Comparison of ENCODE assay signal across 18 cellular contexts in the genomic region with DNA sequence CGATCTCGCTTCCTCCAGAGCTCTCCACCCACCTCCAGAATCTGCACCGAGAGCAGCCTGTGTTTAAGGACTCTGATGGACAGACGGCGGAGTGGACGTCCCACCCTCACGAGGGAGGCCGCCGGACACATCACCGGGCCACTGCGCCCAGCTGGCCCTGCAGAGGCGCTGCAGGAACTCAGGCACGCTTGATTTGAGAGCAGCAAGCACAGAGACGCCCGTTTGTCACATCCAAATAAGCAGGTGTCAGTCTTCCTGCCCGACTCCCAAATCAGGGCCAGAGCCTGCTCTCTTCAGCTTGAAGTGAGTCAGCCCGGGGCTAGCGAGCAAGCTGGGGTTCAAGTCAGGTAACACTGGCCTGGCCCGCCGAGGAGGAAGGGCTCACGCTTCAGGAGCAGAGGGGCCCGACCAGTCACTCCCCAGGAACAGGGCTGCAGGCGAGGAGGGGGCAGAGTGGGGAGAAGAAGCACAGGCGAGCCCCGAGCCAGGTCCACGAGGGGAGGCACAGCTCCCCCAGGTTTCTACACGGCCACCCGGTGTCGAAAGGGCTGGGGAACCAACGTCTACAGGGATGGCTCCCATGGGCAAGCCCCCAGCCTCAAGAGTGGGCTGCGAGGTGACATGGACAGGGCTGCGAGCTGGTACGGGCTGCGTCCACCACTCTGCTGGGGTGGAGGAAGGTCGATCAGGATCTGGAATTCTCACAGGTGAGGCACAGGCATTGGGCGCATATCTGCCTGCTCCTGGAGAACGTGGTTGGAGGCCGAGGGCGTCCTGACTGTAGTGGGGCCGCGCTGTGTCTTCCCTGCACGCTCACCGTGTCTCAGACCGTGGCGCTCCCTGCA.
"Had no signal": no experiment of that assay in that cellular context is flagged by ENCODE, and none has a peak within 500 bp of the region (broad histone marks: within the 10 kb centered on the region; RNA-seq: fewer than 3 reads in every experiment).

No MANE protein-coding gene starts in this region.

- H3K9me3 ChIP-seq: adrenal gland, lower lobe of right lung, neutrophil, stomach, thoracic aorta had no signal

- H3K9me3 Mint-ChIP-seq: activated T-helper 1 cell treated with anti-CD3 and anti-CD28 coated beads, Interleukin-12 subunit alpha, Interleukin-12 subunit beta, Interleukin-2, Interleukin-4 antibody, amounts not matched to agents 30 ng/mL and 10 ng/mL and 1 ng/mL, durations not matched to agents 14 hours and 24 hours and 36 hours; endodermal cell; T-cell had no signal

- DNase-seq: activated CD4-positive, alpha-beta T cell treated with anti-CD3 and anti-CD28 coated beads for 48 hours; activated CD8-positive, alpha-beta T cell treated with anti-CD3 and anti-CD28 coated beads, Interleukin-2, amount 10 ng/mL, durations not matched to agents 7 days and 5 days; activated naive CD4-positive, alpha-beta T cell treated with anti-CD3 and anti-CD28 coated beads, Interleukin-2, amount 50 U/mL, for 16 hours; endodermal cell; erythroblast; hippocampal formation; kidney glomerular epithelial cell; lower lobe of right lung; naive thymus-derived CD4-positive, alpha-beta T cell; stimulated activated CD4-positive, alpha-beta T cell treated with anti-CD3 and anti-CD28 coated beads, Interleukin-4, amount 100 ng/mL, for 24 hours; stomach; T-cell had no signal

- H3K4me3 ChIP-seq: adrenal gland, lower lobe of right lung, stomach, thoracic aorta had no signal

- H3K36me3 Mint-ChIP-seq: naive thymus-derived CD4-positive, alpha-beta T cell; T-cell had no signal

- H3K27ac ChIP-seq: adrenal gland, lower lobe of right lung, neutrophil, stomach, thoracic aorta, WERI-Rb-1 had no signal

- H3K27ac Mint-ChIP-seq: activated CD8-positive, alpha-beta T cell treated with anti-CD3 and anti-CD28 coated beads, Interleukin-2, amount 10 ng/mL, durations not matched to agents 7 days and 5 days; activated T-helper 1 cell treated with anti-CD3 and anti-CD28 coated beads, Interleukin-12 subunit alpha, Interleukin-12 subunit beta, Interleukin-2, Interleukin-4 antibody, amounts not matched to agents 30 ng/mL and 10 ng/mL and 1 ng/mL, durations not matched to agents 14 hours and 24 hours and 36 hours; endodermal cell; naive thymus-derived CD4-positive, alpha-beta T cell; progenitor cell of endocrine pancreas; T-cell had no signal

- ATAC-seq: activated CD8-positive, alpha-beta T cell treated with anti-CD3 and anti-CD28 coated beads, Interleukin-2, amount 10 ng/mL, durations not matched to agents 7 days and 5 days; lower lobe of right lung; naive thymus-derived CD4-positive, alpha-beta T cell; T-cell had no signal

- H3K36me3 ChIP-seq: adrenal gland, lower lobe of right lung, neutrophil, stomach, thoracic aorta, WERI-Rb-1 had no signal

- H3K4me3 Mint-ChIP-seq: activated CD8-positive, alpha-beta T cell treated with anti-CD3 and anti-CD28 coated beads, Interleukin-2, amount 10 ng/mL, durations not matched to agents 7 days and 5 days; activated T-helper 1 cell treated with anti-CD3 and anti-CD28 coated beads, Interleukin-12 subunit alpha, Interleukin-12 subunit beta, Interleukin-2, Interleukin-4 antibody, amounts not matched to agents 30 ng/mL and 10 ng/mL and 1 ng/mL, durations not matched to agents 14 hours and 24 hours and 36 hours; endodermal cell; naive thymus-derived CD4-positive, alpha-beta T cell; T-cell had no signal

- H3K4me1 ChIP-seq: adrenal gland had no signal
